ENCODE assay signal across 16 cellular contexts in the genomic region with DNA sequence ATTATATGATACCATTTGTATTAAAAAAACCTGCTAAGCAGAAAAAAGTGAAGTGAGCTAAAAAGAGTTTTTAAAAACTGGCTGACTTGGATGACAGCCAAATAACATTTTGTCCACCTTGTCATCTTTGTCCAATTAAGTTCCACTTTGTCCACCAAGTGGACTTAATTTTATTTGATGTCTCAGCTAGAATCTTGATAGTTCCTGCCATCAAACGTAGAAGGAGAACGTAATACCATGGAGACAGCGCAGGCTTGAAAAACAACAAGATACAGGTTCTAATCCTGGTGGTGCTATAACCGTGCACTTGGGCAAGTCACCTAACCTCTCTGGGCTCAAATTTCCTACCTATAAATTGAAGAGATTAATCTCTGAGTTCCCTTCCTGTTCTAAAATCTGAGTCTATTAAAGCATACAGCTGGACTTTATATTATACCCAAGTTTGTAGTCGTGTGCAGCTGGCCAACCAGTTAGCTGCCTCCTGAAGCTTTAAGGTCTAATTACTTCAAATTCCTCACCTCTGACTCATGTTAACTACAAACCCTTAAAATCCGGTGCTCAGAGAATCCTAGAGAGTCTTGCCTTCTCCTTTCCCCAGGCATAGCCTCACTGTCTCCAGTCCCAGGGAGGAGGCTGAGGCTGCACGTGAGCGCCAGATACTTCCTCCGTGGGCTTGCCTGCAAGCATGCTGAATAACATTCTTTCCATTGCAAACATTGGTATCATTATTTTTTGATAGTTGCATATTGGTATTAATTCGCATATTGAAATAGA. TPM values are rescaled to one million over a fixed set of nuclear protein-coding genes. Genes with fewer than 3 reads are reported as not detected.
DNase-seq lines count a peak whose midpoint lies in the region; ATAC-seq, FAIRE-seq and TF ChIP-seq lines count a peak whose summit lies in the region.
"Had no signal": no experiment of that assay in that cellular context is flagged by ENCODE, and none has a peak within 500 bp of the region (broad histone marks: within the 10 kb centered on the region; RNA-seq: fewer than 3 reads in every experiment).

No MANE protein-coding gene starts in this region.

- no TSS peak for BruUV-seq in HepG2 (replicated peaks; lab: Mats Ljungman, UMichigan)

- POLR2A ChIA-PET in HepG2 (lab: Yijun Ruan, JAX): no interaction called here

- H3K4me1 ChIP-seq in HepG2 (ENCODE audit: insufficient read depth, low read length): no peaks in the 10 kb centered on the region

- no peaks in the 10 kb centered on the region for H3K79me2 ChIP-seq in HepG2 (ENCODE audit: insufficient read depth, low read length)

- no peaks in the 10 kb centered on the region for H3K9me3 ChIP-seq in HepG2 (ENCODE audit: low read length)

- 30% methylated on average over 10 of the region's 10 CpGs for WGBS in HepG2 (ENCODE audit: low lambda C conversion rate)

- no peak overlapping the region for H3K4me2 ChIP-seq in HepG2 (ENCODE audit: low read depth, low read length)

- FAIRE-seq in HepG2 (lab: Jason Lieb, UNC): no peak

- H3K36me3 ChIP-seq in kidney epithelial cell (ENCODE audit: control insufficient read depth, insufficient read depth, low read length): no peaks in the 10 kb centered on the region
- H3K36me3 ChIP-seq in HepG2 (replicated peaks in 1 of 2; ENCODE audit: control insufficient read depth in 1 of 2, insufficient read depth in 2 of 2, low read length in 2 of 2): no peaks in the 10 kb centered on the region

- TF ChIP-seq POLR2A in HepG2 (IDR thresholded peaks at IDR 0.05; ENCODE audit: insufficient read depth in 1 of 2, low read depth in 2 of 2, low read length in 2 of 2): no peak

- H3K4me3 ChIP-seq in kidney epithelial cell (ENCODE audit: low read depth, low read length) (no peak overlapping the region), HepG2 (replicated peaks in 1 of 3; ENCODE audit: insufficient read depth in 1 of 3, low read depth in 2 of 3, low read length in 3 of 3) (no peak overlapping the region)

- ATAC-seq in HG03521 (IDR thresholded peaks at IDR 0.05; ENCODE audit: unreplicated experiment): no peak
- no peak for ATAC-seq in HepG2
- ATAC-seq: activated naive CD8-positive, alpha-beta T cell treated with anti-CD3 and anti-CD28 coated beads, Interleukin-2, amount 50 U/mL, for 24 hours had no signal

- no peaks in the 10 kb centered on the region for H4K20me1 ChIP-seq in HepG2 (ENCODE audit: insufficient read depth, low read length)

- no peak overlapping the region for H2AFZ ChIP-seq in HepG2 (ENCODE audit: low read length)

- no peak for TF ChIP-seq RAD21 in HepG2 (CRISPR knock-in tag; IDR thresholded peaks at IDR 0.05)

- in situ Hi-C loops in Caki2 (cut with HindIII; ENCODE audit: low pct_unique_long_range_greater_than_20kb, low sequenced_read_pairs) (no loop called here), HepG2 (cut with HindIII; ENCODE audit: extremely low pct_ligation_motif_present, low pct_unique_long_range_greater_than_20kb) (no loop called here)

- TF ChIP-seq CTCF in kidney epithelial cell (IDR thresholded peaks at IDR 0.05; ENCODE audit: insufficient read depth, low read length, poor library complexity, severe bottlenecking) (no peak), HepG2 (CRISPR knock-in tag; IDR thresholded peaks at IDR 0.05) (no peak)

- no peak overlapping the region for H3K27ac ChIP-seq in HepG2 (ENCODE audit: extremely low read length, insufficient read depth, low read length)
- H3K27ac ChIP-seq: epithelial cell of prostate had no signal

- CTCF ChIA-PET in HepG2 (lab: Yijun Ruan, JAX; ENCODE audit: low intra/inter-chr PET ratio, low total read pairs): no interaction called here

- intact Hi-C loops in HepG2 (cut with micrococcal nuclease; ENCODE audit: unreplicated experiment): no loop called here

- H3K27me3 ChIP-seq in kidney epithelial cell (ENCODE audit: control insufficient read depth, insufficient read depth, low read length): no peaks in the 10 kb centered on the region
- H3K27me3 ChIP-seq in HepG2 (ENCODE audit: control insufficient read depth in 1 of 2, insufficient read depth in 2 of 2, low read length in 2 of 2): no peaks in the 10 kb centered on the region; a peak in 1 of 5 replicates

- DNase-seq in Caki2 (ENCODE audit: low read depth) (peak; percentile 57), LHCN-M2 (ENCODE audit: low read depth) (peak; percentile 75), cerebellar cortex (ENCODE audit: low spot score) (peak; percentile 75), kidney epithelial cell (ENCODE audit: low read depth) (peak; percentile 57), NCI-H1694 (lab: John Stamatoyannopoulos, UW) (no peak), HepG2 (ENCODE audit: low spot score) (no peak), C1 segment of cervical spinal cord (lab: John Stamatoyannopoulos, UW) (no peak)
- DNase-seq: activated naive CD8-positive, alpha-beta T cell treated with anti-CD3 and anti-CD28 coated beads, Interleukin-2, amount 50 U/mL, for 24 hours; midbrain; MM.1S; NCI-H526; T-helper 1 cell had no signal

- no peak overlapping the region for H3K9ac ChIP-seq in HepG2 (ENCODE audit: insufficient read depth, low read depth, low read length)

- no peak for TF ChIP-seq EP300 in HepG2 (IDR thresholded peaks at IDR 0.05; ENCODE audit: low read depth in 2 of 2, low read length in 2 of 2)
- no peak for TF ChIP-seq EP300 in HepG2 (CRISPR knock-in tag; IDR thresholded peaks at IDR 0.05; ENCODE audit: borderline replicate concordance)

TF ChIP-seq in HepG2, 621 proteins besides CTCF, POLR2A, EP300 and RAD21:
- TF ChIP-seq ZNF569 (CRISPR knock-in tag; IDR thresholded peaks at IDR 0.05; ENCODE audit: borderline replicate concordance) (no peak), ZNF563 (CRISPR knock-in tag; IDR thresholded peaks at IDR 0.05) (no peak), MTF2 (CRISPR knock-in tag; IDR thresholded peaks at IDR 0.05; ENCODE audit: borderline replicate concordance) (no peak)

RNA-seq across cellular contexts. Expression of a gene that starts 16.8 kb away (rescaled TPM):
- not detected in 2 replicates for total RNA-seq in Caki2 (2014; rRNA removed; shearing (Covaris generic); ENCODE audit: low replicate concordance)
- total RNA-seq in LHCN-M2 (2014; rRNA removed): 0.52 and 2.2 TPM in 2 replicates
- 0.67 TPM for polyA plus RNA-seq in LHCN-M2 (2012)
- not detected in 2 replicates for total RNA-seq in kidney epithelial cell
- total RNA-seq in HepG2 (2016; rRNA removed; fragmentation: Illumina TruSeq; extraction: Trizol): not detected in 2 replicates
- not detected in 2 replicates for total RNA-seq in HepG2 (2016; cell fraction: cytosol; rRNA removed; fragmentation: Illumina TruSeq; extraction: Trizol; ENCODE audit: low read depth)
- total RNA-seq in HepG2 (2016; cell fraction: insoluble cytoplasmic fraction; rRNA removed; fragmentation: Illumina TruSeq; extraction: Trizol): not detected in 2 replicates
- total RNA-seq in HepG2 (2016; cell fraction: membrane; rRNA removed; fragmentation: Illumina TruSeq; extraction: Trizol): not detected in 2 replicates
- not detected in 2 replicates for total RNA-seq in HepG2 (2016; cell fraction: nucleus; rRNA removed; fragmentation: Illumina TruSeq; extraction: Trizol)
- polyA plus RNA-seq in HepG2 (2011; rRNA removed): not detected in 2 replicates
- not detected in 2 replicates for polyA plus RNA-seq in HepG2 (2011; cell fraction: cytosol; rRNA removed)
- polyA plus RNA-seq in HepG2 (2011; cell fraction: nucleus; rRNA removed): not detected in 2 replicates
- polyA plus RNA-seq in HepG2 (2012): not detected in 2 replicates
- not detected in 2 replicates for polyA plus RNA-seq in HepG2 (2016; cell fraction: cytosol; fragmentation: Illumina TruSeq; extraction: Trizol; ENCODE audit: low read depth)
- not detected in 2 replicates for polyA plus RNA-seq in HepG2 (2016; cell fraction: insoluble cytoplasmic fraction; fragmentation: Illumina TruSeq; extraction: Trizol; ENCODE audit: low read depth)
- polyA plus RNA-seq in HepG2 (2016; cell fraction: membrane; fragmentation: Illumina TruSeq; extraction: Trizol; ENCODE audit: low read depth): not detected in 2 replicates
- not detected in 2 replicates for polyA plus RNA-seq in HepG2 (2016; cell fraction: nucleus; fragmentation: Illumina TruSeq; extraction: Trizol; ENCODE audit: insufficient read depth, low read depth)
- polyA minus RNA-seq in HepG2 (2011; rRNA and poly(A)+ RNA removed; ENCODE audit: low replicate concordance): not detected in 2 replicates
- polyA minus RNA-seq in HepG2 (2011; cell fraction: cytosol; rRNA and poly(A)+ RNA removed): not detected in 2 replicates
- not detected in 2 replicates for polyA minus RNA-seq in HepG2 (2011; cell fraction: nucleus; rRNA and poly(A)+ RNA removed)
- total RNA-seq: urinary bladder had no signal
- polyA plus RNA-seq: CD14-positive monocyte, urinary bladder had no signal

Comparison
In these comparisons a context has a peak if more than half of its experiments do, and no peak if none do; other contexts are left out.
1. DNase-seq: peak in Caki2 (single experiment), LHCN-M2 (single experiment), cerebellar cortex (single experiment) and kidney epithelial cell (single experiment); none in NCI-H1694 (single experiment), HepG2 (single experiment) and C1 segment of cervical spinal cord (0 of 14).